ENCODE assay signal across 13 cellular contexts in genomic region chr10:74821501-74821900, GRCh38. TPM values are rescaled to one million over a fixed set of nuclear protein-coding genes. Genes with fewer than 3 reads are reported as not detected.
A peak's percentile ranks its signal among the peaks of the same experiment; 100 is the strongest.
DNase-seq lines count a peak whose midpoint lies in the region; ATAC-seq and TF ChIP-seq lines count a peak whose summit lies in the region.
"Had no signal": no experiment of that assay in that cellular context is flagged by ENCODE, and none has a peak within 500 bp of the region (broad histone marks: within the 10 kb centered on the region; RNA-seq: fewer than 3 reads in every experiment).

No MANE protein-coding gene starts in this region.

- in situ Hi-C loops in KBM-7 (cut with MboI; ENCODE audit: low pct_unique_long_range_greater_than_20kb, low sequenced_read_pairs) = no loop called here

- TF ChIP-seq POLR2A in body of pancreas (IDR thresholded peaks at IDR 0.05) = no peak
- no peak for TF ChIP-seq POLR2A in prostate gland (IDR thresholded peaks at IDR 0.05)

- peak overlapping the region in 3 of 4 donors; percentile 24 to 54 (median 53) for H3K27ac ChIP-seq in body of pancreas
- no peak overlapping the region for H3K27ac ChIP-seq in prostate gland
- H3K27ac ChIP-seq: BLaER1 treated with 17β-estradiol and CSF1 and Interleukin-3, amounts not matched to agents 10 nM and 100 nM; cardiac muscle cell; SJCRH30 had no signal

- TF ChIP-seq CTCF in body of pancreas (IDR thresholded peaks at IDR 0.05) (no peak), prostate gland (IDR thresholded peaks at IDR 0.05) (no peak)

- no peak for ATAC-seq in body of pancreas
- ATAC-seq in HG03159 (IDR thresholded peaks at IDR 0.05; ENCODE audit: unreplicated experiment) = no peak

- peaks cover 35% of the 10 kb centered on the region for H3K4me1 ChIP-seq in body of pancreas
- peaks cover 16% of the 10 kb centered on the region for H3K4me1 ChIP-seq in prostate gland (replicated peaks)

- intact Hi-C loops in body of pancreas (cut with DNase I) (no loop called here), prostate gland (cut with DNase I) (loop anchor here (5.0 kb wide), 1 partner anchor 201 kb away; no protein-coding TSS in a partner anchor)

- H3K36me3 ChIP-seq in body of pancreas (replicated peaks in 1 of 2; ENCODE audit: insufficient read depth in 1 of 2, low read depth in 2 of 2) = no peaks in the 10 kb centered on the region
- H3K36me3 ChIP-seq in prostate gland = no peaks in the 10 kb centered on the region
- H3K36me3 ChIP-seq: BLaER1 treated with 17β-estradiol and CSF1 and Interleukin-3, amounts not matched to agents 10 nM and 100 nM; cardiac muscle cell; SJCRH30 had no signal

- DNase-seq in DMS53 (lab: John Stamatoyannopoulos, UW) (peak; percentile 81), NCI-H1105 treated with DMSO at 0.1 percent for 48 hours (lab: John Stamatoyannopoulos, UW) (peak; percentile 89), body of pancreas (peak; percentile 46 to 68 (median 46)), prostate gland (ENCODE audit: low spot score) (peak; percentile 46), inferior parietal cortex (ENCODE audit: extremely low spot score) (no peak), KBM-7 (no peak)
- no peak for DNase-seq in stimulated activated naive CD4-positive, alpha-beta T cell treated with Interleukin-2 at 50 U/mL for 16 hours (lab: John Stamatoyannopoulos, UW)
- DNase-seq: activated naive CD4-positive, alpha-beta T cell treated with anti-CD3 and anti-CD28 coated beads, Interleukin-2, amount 10 ng/mL, durations not matched to agents 7 days and 5 days; NCI-H1694 had no signal

- H3K4me3 ChIP-seq in body of pancreas (no peak overlapping the region), prostate gland (no peak overlapping the region)
- H3K4me3 ChIP-seq: BLaER1 treated with 17β-estradiol and CSF1 and Interleukin-3, amounts not matched to agents 10 nM and 100 nM; cardiac muscle cell; SJCRH30 had no signal

- no peaks in the 10 kb centered on the region for H3K27me3 ChIP-seq in body of pancreas
- no peaks in the 10 kb centered on the region for H3K27me3 ChIP-seq in prostate gland (replicated peaks; ENCODE audit: insufficient read depth)
- H3K27me3 ChIP-seq: BLaER1 treated with 17β-estradiol and CSF1 and Interleukin-3, amounts not matched to agents 10 nM and 100 nM; cardiac muscle cell; SJCRH30 had no signal

- WGBS in body of pancreas, 2 donors = 11 to 16% methylated on average over 3 of the region's 3 CpGs
- 27% methylated on average over 3 of the region's 3 CpGs for WGBS in prostate gland

- no peaks in the 10 kb centered on the region for H3K9me3 ChIP-seq in body of pancreas
- no peaks in the 10 kb centered on the region for H3K9me3 ChIP-seq in prostate gland

RNA-seq across cellular contexts. Expression of gene KAT6B, which starts 4.9 kb away (rescaled TPM):
- 10 to 100 TPM; 39.9 to 45.9 TPM for total RNA-seq in body of pancreas
- total RNA-seq in prostate gland = 10 to 100 TPM; 28.0 to 97.8 TPM

Comparison
In these comparisons a context has a peak if more than half of its experiments do, and no peak if none do; other contexts are left out.
1. DNase-seq: peak in DMS53 (single experiment), NCI-H1105 treated with DMSO at 0.1 percent for 48 hours (single experiment), body of pancreas (4 of 4) and prostate gland (single experiment); none in stimulated activated naive CD4-positive, alpha-beta T cell treated with Interleukin-2 at 50 U/mL for 16 hours (single experiment), inferior parietal cortex (single experiment) and KBM-7 (single experiment).
2. H3K27ac ChIP-seq: peak in body of pancreas (3 of 4); none in prostate gland (0 of 2).